Comparison of ENCODE assay signal across 8 cellular contexts in the genomic region with DNA sequence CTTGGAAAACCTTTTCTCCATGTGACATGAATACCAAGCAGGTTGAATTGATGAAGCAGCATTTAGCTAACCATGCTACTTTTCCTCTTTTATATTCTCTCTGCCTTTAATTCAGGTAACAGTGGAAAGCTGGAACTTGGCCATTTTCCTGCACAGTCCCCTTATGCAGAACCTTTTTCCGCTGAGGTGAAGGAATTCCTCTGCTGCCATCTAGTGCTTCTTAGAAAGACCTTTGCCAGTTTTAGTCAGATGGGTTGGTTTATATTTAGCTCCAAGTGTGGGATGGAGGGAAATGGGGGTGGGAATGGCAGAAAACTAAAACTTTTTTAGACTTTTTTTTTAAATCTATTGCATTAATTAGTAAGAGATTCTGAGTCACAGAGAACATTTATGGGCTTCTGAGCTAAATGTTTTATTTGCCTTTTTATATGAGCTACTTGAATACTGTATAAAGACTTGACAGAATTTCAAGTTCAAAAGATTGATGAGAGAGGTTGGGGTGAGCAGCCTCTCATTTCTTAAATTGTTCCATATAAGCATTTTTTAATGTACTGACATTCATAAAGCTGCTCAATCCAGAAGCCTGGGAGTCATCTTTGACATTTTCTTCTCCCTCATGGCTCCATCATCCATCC.
DNase-seq lines count a peak whose midpoint lies in the region; ATAC-seq and TF ChIP-seq lines count a peak whose summit lies in the region.

No MANE protein-coding gene starts in this region.

- no peak overlapping the region for H3K4me2 ChIP-seq in DND-41 (ENCODE audit: insufficient read depth, low read length)

- H4K20me1 ChIP-seq in DND-41 (ENCODE audit: insufficient read depth, low read length), result no peaks in the 10 kb centered on the region

- no peak for TF ChIP-seq POLR2A in suprapubic skin (IDR thresholded peaks at IDR 0.05)

- no peaks in the 10 kb centered on the region for H3K27me3 ChIP-seq in DND-41 (ENCODE audit: insufficient read depth, low read length, poor library complexity)
- no peaks in the 10 kb centered on the region for H3K27me3 ChIP-seq in suprapubic skin

- no peak overlapping the region for H2AFZ ChIP-seq in DND-41 (ENCODE audit: low read depth, low read length)

- peak; percentile 47 for TF ChIP-seq CTCF in DND-41 (IDR thresholded peaks at IDR 0.05; ENCODE audit: borderline replicate concordance, extremely low read depth, low read length, poor library complexity, severe bottlenecking)
- peak in 1 of 2 donors; percentile 41 for TF ChIP-seq CTCF in suprapubic skin (IDR thresholded peaks at IDR 0.05)

- H3K4me3 ChIP-seq in DND-41 (ENCODE audit: low read depth in 1 of 2, low read length in 2 of 2) (no peak overlapping the region), suprapubic skin (no peak overlapping the region)

- no peak for TF ChIP-seq EP300 in suprapubic skin (IDR thresholded peaks at IDR 0.05)

- H3K4me1 ChIP-seq in DND-41 (ENCODE audit: insufficient read depth, low read length), result no peaks in the 10 kb centered on the region
- H3K4me1 ChIP-seq in suprapubic skin, result no peaks in the 10 kb centered on the region

- ATAC-seq in DND-41 (ENCODE audit: insufficient read depth, low read depth) (no peak), HG03039 (IDR thresholded peaks at IDR 0.05; ENCODE audit: unreplicated experiment) (peak; percentile 59)

- in situ Hi-C loops in T47D (cut with HindIII; ENCODE audit: low pct_unique_long_range_greater_than_20kb, low sequenced_read_pairs), result no loop called here

- no peaks in the 10 kb centered on the region for H3K9me3 ChIP-seq in DND-41 (ENCODE audit: insufficient read depth, low read length, severe bottlenecking)
- H3K9me3 ChIP-seq in suprapubic skin, result no peaks in the 10 kb centered on the region

- H3K9ac ChIP-seq in DND-41 (ENCODE audit: low read depth, low read length), result no peak overlapping the region

- H3K36me3 ChIP-seq in DND-41 (ENCODE audit: insufficient read depth, low read length), result no peaks in the 10 kb centered on the region
- no peaks in the 10 kb centered on the region for H3K36me3 ChIP-seq in suprapubic skin

- 3% methylated on average over 1 of the region's 1 CpG for WGBS in suprapubic skin

- H3K27ac ChIP-seq in DND-41 (ENCODE audit: low read length), result no peak overlapping the region
- no peak overlapping the region for H3K27ac ChIP-seq in suprapubic skin

- H3K79me2 ChIP-seq in DND-41 (ENCODE audit: insufficient read depth, low read length), result no peaks in the 10 kb centered on the region

- DNase-seq in DND-41 (no peak), NCI-H526 treated with DMSO at 0.1 percent for 48 hours (lab: John Stamatoyannopoulos, UW) (peak; percentile 96), T47D (ENCODE audit: low read depth in 1 of 2, low spot score in 1 of 2) (peak; percentile 46 to 88), kidney glomerular epithelial cell (lab: John Stamatoyannopoulos, UW) (peak; percentile 62), suprapubic skin (ENCODE audit: low spot score in 2 of 2) (no peak), T1000 (lab: John Stamatoyannopoulos, UW) (no peak)
- no peak for DNase-seq in activated CD4-positive, alpha-beta T cell treated with anti-CD3 and anti-CD28 coated beads for 4 hours

Comparison
In these comparisons a context has a peak if more than half of its experiments do, and no peak if none do; other contexts are left out.
1. DNase-seq: peak in NCI-H526 treated with DMSO at 0.1 percent for 48 hours (single experiment), T47D (2 of 2) and kidney glomerular epithelial cell (single experiment); none in DND-41 (single experiment), suprapubic skin (0 of 2), activated CD4-positive, alpha-beta T cell treated with anti-CD3 and anti-CD28 coated beads for 4 hours (0 of 2) and T1000 (single experiment).